1 cellular context compared by ENCODE assay signal in the genomic region with DNA sequence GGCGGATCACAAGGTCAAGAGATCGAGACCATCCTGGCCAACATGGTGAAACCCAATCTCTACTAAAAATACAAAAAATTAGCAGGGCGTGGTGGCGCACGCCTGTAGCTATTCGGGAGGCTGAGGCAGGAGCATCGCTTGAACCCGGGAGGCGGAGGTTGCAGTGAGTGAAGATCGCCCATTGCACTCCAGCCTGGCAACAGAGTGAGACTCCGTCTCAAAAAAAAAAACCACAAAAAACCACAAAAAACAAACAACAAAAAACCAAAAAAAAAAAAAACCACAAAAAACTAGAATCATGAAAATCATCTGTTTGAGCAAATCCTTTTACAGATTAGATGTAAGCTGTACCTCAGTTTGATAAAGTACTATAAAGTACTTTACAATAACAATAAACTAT.
TF ChIP-seq lines count a peak whose summit lies in the region.

No MANE protein-coding gene starts in this region.

TF ChIP-seq in HepG2, 621 proteins besides CTCF, POLR2A, EP300 and RAD21:
- TF ChIP-seq, protein P1, sequence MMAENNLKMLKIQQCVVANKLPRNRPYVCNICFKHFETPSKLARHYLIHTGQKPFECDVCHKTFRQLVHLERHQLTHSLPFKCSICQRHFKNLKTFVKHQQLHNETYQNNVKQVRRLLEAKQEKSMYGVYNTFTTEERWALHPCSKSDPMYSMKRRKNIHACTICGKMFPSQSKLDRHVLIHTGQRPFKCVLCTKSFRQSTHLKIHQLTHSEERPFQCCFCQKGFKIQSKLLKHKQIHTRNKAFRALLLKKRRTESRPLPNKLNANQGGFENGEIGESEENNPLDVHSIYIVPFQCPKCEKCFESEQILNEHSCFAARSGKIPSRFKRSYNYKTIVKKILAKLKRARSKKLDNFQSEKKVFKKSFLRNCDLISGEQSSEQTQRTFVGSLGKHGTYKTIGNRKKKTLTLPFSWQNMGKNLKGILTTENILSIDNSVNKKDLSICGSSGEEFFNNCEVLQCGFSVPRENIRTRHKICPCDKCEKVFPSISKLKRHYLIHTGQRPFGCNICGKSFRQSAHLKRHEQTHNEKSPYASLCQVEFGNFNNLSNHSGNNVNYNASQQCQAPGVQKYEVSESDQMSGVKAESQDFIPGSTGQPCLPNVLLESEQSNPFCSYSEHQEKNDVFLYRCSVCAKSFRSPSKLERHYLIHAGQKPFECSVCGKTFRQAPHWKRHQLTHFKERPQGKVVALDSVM (CRISPR knock-in tag; IDR thresholded peaks at IDR 0.05), result peak; percentile 83
- TF ChIP-seq ZMYM3 (CRISPR knock-in tag; IDR thresholded peaks at IDR 0.05), result 0 out of 2 replicates have a peak, but pooled peaks have one; percentile 51
